Comparison of ENCODE assay signal across 8 cellular contexts in the genomic region with DNA sequence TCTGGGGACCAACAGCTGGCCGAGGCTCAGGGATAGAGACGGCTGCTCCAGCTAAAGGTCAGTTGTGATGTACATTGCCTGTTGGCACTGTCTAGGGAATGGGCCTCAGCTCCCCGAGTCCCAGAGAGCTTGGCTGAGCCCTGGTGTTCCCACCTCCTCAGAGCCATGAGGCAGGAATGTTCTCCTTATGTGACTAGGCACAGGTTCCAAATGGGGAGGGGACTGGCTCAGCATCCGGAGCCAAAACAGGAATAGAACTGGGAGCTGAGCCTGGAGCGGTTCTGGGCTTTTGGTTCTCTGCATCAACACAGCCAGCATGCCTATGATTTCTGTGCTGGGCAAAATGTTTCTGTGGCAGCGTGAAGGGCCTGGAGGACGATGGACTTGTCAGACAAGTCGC. TPM values are rescaled to one million over a fixed set of nuclear protein-coding genes. Genes with fewer than 3 reads are reported as not detected.
DNase-seq lines count a peak whose midpoint lies in the region; ATAC-seq, FAIRE-seq and TF ChIP-seq lines count a peak whose summit lies in the region.

A gene with protein sequence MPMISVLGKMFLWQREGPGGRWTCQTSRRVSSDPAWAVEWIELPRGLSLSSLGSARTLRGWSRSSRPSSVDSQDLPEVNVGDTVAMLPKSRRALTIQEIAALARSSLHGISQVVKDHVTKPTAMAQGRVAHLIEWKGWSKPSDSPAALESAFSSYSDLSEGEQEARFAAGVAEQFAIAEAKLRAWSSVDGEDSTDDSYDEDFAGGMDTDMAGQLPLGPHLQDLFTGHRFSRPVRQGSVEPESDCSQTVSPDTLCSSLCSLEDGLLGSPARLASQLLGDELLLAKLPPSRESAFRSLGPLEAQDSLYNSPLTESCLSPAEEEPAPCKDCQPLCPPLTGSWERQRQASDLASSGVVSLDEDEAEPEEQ (plus strand): TSS at position 286 of the 400 bp plus-strand sequence. CDS start 31 bp downstream, at position 317.

- no peaks in the 10 kb centered on the region for H4K20me1 ChIP-seq in neural cell (ENCODE audit: insufficient read depth)

- H3K27me3 ChIP-seq in neural cell (ENCODE audit: insufficient read depth, low read depth, low read length): no peaks in the 10 kb centered on the region

- peak within 1 kb of the TSS; percentile 94 for H3K4me2 ChIP-seq in neural cell (ENCODE audit: low read length)

- no peaks in the 10 kb centered on the region for H3K9me2 ChIP-seq in neural cell (ENCODE audit: insufficient read depth, low read length)

- peak within 1 kb of the TSS; percentile 98 for H3K9ac ChIP-seq in neural cell (ENCODE audit: low read length)

- DNase-seq in GM03348 (ENCODE audit: low spot score) (peak; percentile 60), fibroblast of the aortic adventitia (ENCODE audit: low read depth) (peak; percentile 87), NCI-H1105 treated with DMSO at 0.1 percent for 48 hours (lab: John Stamatoyannopoulos, UW) (no peak), D721Med (ENCODE audit: insufficient read length, low spot score) (no peak), NCI-H1105 (lab: John Stamatoyannopoulos, UW) (no peak)

- H3K27ac ChIP-seq in VCaP: peak within 1 kb of the TSS; percentile 81
- H3K27ac ChIP-seq in neural cell (ENCODE audit: low read length): peak within 1 kb of the TSS; percentile 99

- H3K9me3 ChIP-seq in neural cell (ENCODE audit: low read length): no peaks in the 10 kb centered on the region

- no peak for TF ChIP-seq EP300 in neural cell (conservative IDR thresholded peaks at IDR 0.05; ENCODE audit: poor library complexity, severe bottlenecking)

- peaks cover 10% of the 10 kb centered on the region for H3F3A ChIP-seq in neural cell (ENCODE audit: insufficient read depth, low read length, poor library complexity, severe bottlenecking)

- H3K4me3 ChIP-seq in fibroblast of the aortic adventitia (ENCODE audit: low read depth, low read length): peak within 1 kb of the TSS; percentile 77
- peak within 1 kb of the TSS; percentile 95 for H3K4me3 ChIP-seq in neural cell (ENCODE audit: low read length)

- TF ChIP-seq CTCF in VCaP (conservative IDR thresholded peaks at IDR 0.05): no peak
- no peak for TF ChIP-seq CTCF in fibroblast of the aortic adventitia (IDR thresholded peaks at IDR 0.05; ENCODE audit: insufficient read depth, low read length)
- no peak for TF ChIP-seq CTCF in neural cell (IDR thresholded peaks at IDR 0.05; ENCODE audit: poor library complexity, severe bottlenecking)
- TF ChIP-seq CTCF in D721Med (IDR thresholded peaks at IDR 0.05; ENCODE audit: insufficient read depth, missing control alignments): no peak

- H3K36me3 ChIP-seq in neural cell (ENCODE audit: insufficient read depth, low read length): no peaks in the 10 kb centered on the region

- no peak for FAIRE-seq in D721Med (lab: Jason Lieb, UNC)

- no peak for TF ChIP-seq RAD21 in neural cell (conservative IDR thresholded peaks at IDR 0.05)

- ATAC-seq in HG02973 (IDR thresholded peaks at IDR 0.05; ENCODE audit: unreplicated experiment): no peak

- no peak within 1 kb of the TSS for H2AFZ ChIP-seq in neural cell (ENCODE audit: low read depth, low read length)

- peaks cover 37% of the 10 kb centered on the region for H3K79me2 ChIP-seq in neural cell (replicated peaks; ENCODE audit: insufficient read depth, low read length)

TF ChIP-seq in neural cell, 6 proteins besides CTCF, POLR2A, EP300 and RAD21:
- TF ChIP-seq MXI1 (conservative IDR thresholded peaks at IDR 0.05; ENCODE audit: poor library complexity, severe bottlenecking) (no peak), TAF1 (IDR thresholded peaks at IDR 0.05; ENCODE audit: low read depth) (no peak), EZH2 (IDR thresholded peaks at IDR 0.05; ENCODE audit: borderline replicate concordance, insufficient read depth, low read length, poor library complexity, severe bottlenecking) (no peak), POLR2AphosphoS5 (IDR thresholded peaks at IDR 0.05) (no peak)
- TF ChIP-seq, protein P1, sequence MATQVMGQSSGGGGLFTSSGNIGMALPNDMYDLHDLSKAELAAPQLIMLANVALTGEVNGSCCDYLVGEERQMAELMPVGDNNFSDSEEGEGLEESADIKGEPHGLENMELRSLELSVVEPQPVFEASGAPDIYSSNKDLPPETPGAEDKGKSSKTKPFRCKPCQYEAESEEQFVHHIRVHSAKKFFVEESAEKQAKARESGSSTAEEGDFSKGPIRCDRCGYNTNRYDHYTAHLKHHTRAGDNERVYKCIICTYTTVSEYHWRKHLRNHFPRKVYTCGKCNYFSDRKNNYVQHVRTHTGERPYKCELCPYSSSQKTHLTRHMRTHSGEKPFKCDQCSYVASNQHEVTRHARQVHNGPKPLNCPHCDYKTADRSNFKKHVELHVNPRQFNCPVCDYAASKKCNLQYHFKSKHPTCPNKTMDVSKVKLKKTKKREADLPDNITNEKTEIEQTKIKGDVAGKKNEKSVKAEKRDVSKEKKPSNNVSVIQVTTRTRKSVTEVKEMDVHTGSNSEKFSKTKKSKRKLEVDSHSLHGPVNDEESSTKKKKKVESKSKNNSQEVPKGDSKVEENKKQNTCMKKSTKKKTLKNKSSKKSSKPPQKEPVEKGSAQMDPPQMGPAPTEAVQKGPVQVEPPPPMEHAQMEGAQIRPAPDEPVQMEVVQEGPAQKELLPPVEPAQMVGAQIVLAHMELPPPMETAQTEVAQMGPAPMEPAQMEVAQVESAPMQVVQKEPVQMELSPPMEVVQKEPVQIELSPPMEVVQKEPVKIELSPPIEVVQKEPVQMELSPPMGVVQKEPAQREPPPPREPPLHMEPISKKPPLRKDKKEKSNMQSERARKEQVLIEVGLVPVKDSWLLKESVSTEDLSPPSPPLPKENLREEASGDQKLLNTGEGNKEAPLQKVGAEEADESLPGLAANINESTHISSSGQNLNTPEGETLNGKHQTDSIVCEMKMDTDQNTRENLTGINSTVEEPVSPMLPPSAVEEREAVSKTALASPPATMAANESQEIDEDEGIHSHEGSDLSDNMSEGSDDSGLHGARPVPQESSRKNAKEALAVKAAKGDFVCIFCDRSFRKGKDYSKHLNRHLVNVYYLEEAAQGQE (IDR thresholded peaks at IDR 0.05; ENCODE audit: borderline replicate concordance): no peak

RNA-seq across cellular contexts. Expression of the gene that starts here (rescaled TPM):
- 14.0 and 19.1 TPM in 2 replicates for total RNA-seq in fibroblast of the aortic adventitia (ENCODE audit: low replicate concordance)
- 141 and 154 TPM in 2 replicates for polyA plus RNA-seq in neural cell
- 103 and 117 TPM in 2 replicates for polyA minus RNA-seq in neural cell

Comparison
In these comparisons a context has a peak if more than half of its experiments do, and no peak if none do; other contexts are left out.
1. DNase-seq: peak in GM03348 (single experiment) and fibroblast of the aortic adventitia (single experiment); none in NCI-H1105 treated with DMSO at 0.1 percent for 48 hours (single experiment), D721Med (single experiment) and NCI-H1105 (single experiment).